18 cellular contexts compared by ENCODE assay signal in genomic region chr1:117568999-117569398, GRCh38.
"Had no signal": no experiment of that assay in that cellular context is flagged by ENCODE, and none has a peak within 500 bp of the region (broad histone marks: within the 10 kb centered on the region; RNA-seq: fewer than 3 reads in every experiment).

No MANE protein-coding gene starts in this region.

- H3K36me3 ChIP-seq: breast epithelium, lower lobe of right lung, sigmoid colon, stomach, upper lobe of left lung had no signal

- H3K4me3 Mint-ChIP-seq: activated CD4-positive, alpha-beta memory T cell treated with anti-CD3 and anti-CD28 coated beads, Interleukin-2, amount 10 ng/mL, durations not matched to agents 7 days and 5 days; activated naive CD4-positive, alpha-beta T cell treated with anti-CD3 and anti-CD28 coated beads, Interleukin-2, amount 50 U/mL, for 24 hours; natural killer cell treated with Interleukin-12 subunit alpha and Interleukin-12 subunit beta and Interleukin-15 and Interleukin-18, amount 100 ng/mL, for 72 hours; stimulated activated effector memory CD8-positive, alpha-beta T cell treated with anti-CD3 and anti-CD28 coated beads, Interleukin-12 subunit alpha, Interleukin-12 subunit beta, amount 100 ng/mL, for 72 hours had no signal

- H3K9me3 ChIP-seq: breast epithelium, lower lobe of right lung, sigmoid colon, stomach, upper lobe of left lung had no signal

- H3K27ac Mint-ChIP-seq: activated CD4-positive, alpha-beta memory T cell treated with anti-CD3 and anti-CD28 coated beads, Interleukin-2, amount 10 ng/mL, durations not matched to agents 7 days and 5 days; activated naive CD4-positive, alpha-beta T cell treated with anti-CD3 and anti-CD28 coated beads, Interleukin-2, amount 50 U/mL, for 24 hours; stimulated activated effector memory CD8-positive, alpha-beta T cell treated with anti-CD3 and anti-CD28 coated beads, Interleukin-12 subunit alpha, Interleukin-12 subunit beta, amount 100 ng/mL, for 72 hours had no signal

- H3K36me3 Mint-ChIP-seq: activated naive CD4-positive, alpha-beta T cell treated with anti-CD3 and anti-CD28 coated beads, Interleukin-2, amount 50 U/mL, for 24 hours; natural killer cell treated with Interleukin-12 subunit alpha and Interleukin-12 subunit beta and Interleukin-15 and Interleukin-18, amount 100 ng/mL, for 72 hours; stimulated activated effector memory CD8-positive, alpha-beta T cell treated with anti-CD3 and anti-CD28 coated beads, Interleukin-12 subunit alpha, Interleukin-12 subunit beta, amount 100 ng/mL, for 72 hours had no signal

- H3K9me3 Mint-ChIP-seq: activated CD4-positive, alpha-beta memory T cell treated with anti-CD3 and anti-CD28 coated beads, Interleukin-2, amount 10 ng/mL, durations not matched to agents 7 days and 5 days; activated naive CD4-positive, alpha-beta T cell treated with anti-CD3 and anti-CD28 coated beads, Interleukin-2, amount 50 U/mL, for 24 hours; natural killer cell treated with Interleukin-12 subunit alpha and Interleukin-12 subunit beta and Interleukin-15 and Interleukin-18, amount 100 ng/mL, for 72 hours; stimulated activated effector memory CD8-positive, alpha-beta T cell treated with anti-CD3 and anti-CD28 coated beads, Interleukin-12 subunit alpha, Interleukin-12 subunit beta, amount 100 ng/mL, for 72 hours had no signal

- ATAC-seq: esophagus mucosa; left colon; lower lobe of right lung; natural killer cell treated with Interleukin-12 subunit alpha and Interleukin-12 subunit beta and Interleukin-15 and Interleukin-18, amount 100 ng/mL, for 72 hours; stimulated activated effector memory CD8-positive, alpha-beta T cell treated with anti-CD3 and anti-CD28 coated beads, Interleukin-12 subunit alpha, Interleukin-12 subunit beta, amount 100 ng/mL, for 72 hours had no signal

- H3K27ac ChIP-seq: breast epithelium, lower lobe of right lung, sigmoid colon, upper lobe of left lung had no signal

- H3K4me3 ChIP-seq: breast epithelium, lower lobe of right lung, sigmoid colon, stomach, upper lobe of left lung had no signal

- H3K27me3 ChIP-seq: breast epithelium, sigmoid colon, stomach, upper lobe of left lung had no signal

- H3K27me3 Mint-ChIP-seq: activated CD4-positive, alpha-beta memory T cell treated with anti-CD3 and anti-CD28 coated beads, Interleukin-2, amount 10 ng/mL, durations not matched to agents 7 days and 5 days; activated naive CD4-positive, alpha-beta T cell treated with anti-CD3 and anti-CD28 coated beads, Interleukin-2, amount 50 U/mL, for 24 hours had no signal

- H3K4me1 ChIP-seq: breast epithelium, sigmoid colon had no signal

- DNase-seq: activated CD4-positive, alpha-beta memory T cell treated with anti-CD3 and anti-CD28 coated beads, Interleukin-2, amount 10 ng/mL, durations not matched to agents 7 days and 5 days; activated CD4-positive, alpha-beta T cell treated with anti-CD3 and anti-CD28 coated beads for 48 hours; activated CD4-positive, CD25-positive, alpha-beta regulatory T cell; activated gamma-delta T cell; activated T-cell treated with anti-CD3 and anti-CD28 coated beads, Interleukin-2, amount 50 U/mL, for 48 hours; cortex of kidney; left colon; lower lobe of right lung; sigmoid colon; stimulated activated CD4-positive, alpha-beta T cell treated with anti-CD3 and anti-CD28 coated beads, Interleukin-4, amount 100 ng/mL, for 24 hours; stomach; T-helper 2 cell; upper lobe of left lung had no signal
